In genomic region chr11:43718373-43718772, GRCh38 we compare ENCODE assay signal across 26 cellular contexts. TPM values are rescaled to one million over a fixed set of nuclear protein-coding genes. Genes with fewer than 3 reads are reported as not detected.
A peak's percentile ranks its signal among the peaks of the same experiment; 100 is the strongest.
DNase-seq lines count a peak whose midpoint lies in the region; ATAC-seq, FAIRE-seq and TF ChIP-seq lines count a peak whose summit lies in the region.
"Had no signal": no experiment of that assay in that cellular context is flagged by ENCODE, and none has a peak within 500 bp of the region (broad histone marks: within the 10 kb centered on the region; RNA-seq: fewer than 3 reads in every experiment).

No MANE protein-coding gene starts in this region.

- no peak overlapping the region for H2AFZ ChIP-seq in astrocyte (ENCODE audit: low read depth, low read length)

- peaks cover 16% of the 10 kb centered on the region for H4K20me1 ChIP-seq in astrocyte (ENCODE audit: insufficient read depth, low read length)
- H4K20me1 ChIP-seq: BLaER1 had no signal

- H3K27me3 Mint-ChIP-seq in astrocyte (ENCODE audit: low read depth, unreplicated experiment) (no peaks in the 10 kb centered on the region), endothelial cell (ENCODE audit: unreplicated experiment) (no peaks in the 10 kb centered on the region)
- H3K27me3 Mint-ChIP-seq: CD4-positive, alpha-beta memory T cell; CD4-positive, CD25-positive, alpha-beta regulatory T cell; CD8-positive, alpha-beta memory T cell had no signal

- no peak overlapping the region for H3K4me3 ChIP-seq in astrocyte (ENCODE audit: insufficient read depth, low read depth, low read length)
- H3K4me3 ChIP-seq: BLaER1, GM12878 had no signal

- no peaks in the 10 kb centered on the region for H3K4me1 ChIP-seq in astrocyte (ENCODE audit: insufficient read depth, low read length)
- H3K4me1 ChIP-seq: BE2C had no signal

- H3K4me3 Mint-ChIP-seq in astrocyte (ENCODE audit: unreplicated experiment) (no peak overlapping the region), endothelial cell (ENCODE audit: unreplicated experiment) (peak overlapping the region; percentile 63)
- H3K4me3 Mint-ChIP-seq: CD14-positive monocyte; CD4-positive, alpha-beta memory T cell; CD4-positive, CD25-positive, alpha-beta regulatory T cell; CD8-positive, alpha-beta memory T cell had no signal

- H3K36me3 Mint-ChIP-seq in astrocyte (ENCODE audit: low read depth, unreplicated experiment): peaks cover 16% of the 10 kb centered on the region
- H3K36me3 Mint-ChIP-seq in endothelial cell (ENCODE audit: low read depth, unreplicated experiment): peaks cover 15% of the 10 kb centered on the region

- DNase-seq in astrocyte (ENCODE audit: low read depth) (no peak), endothelial cell (ENCODE audit: low spot score) (no peak), T-helper 9 cell (no peak), RWPE1 (ENCODE audit: low spot score) (no peak)
- DNase-seq: 8988T; ACHN; BE2C; C1 segment of cervical spinal cord; CD4-positive, alpha-beta memory T cell; CD4-positive, CD25-positive, alpha-beta regulatory T cell; CD8-positive, alpha-beta memory T cell; COR-L47; DMS 273 treated with DMSO at 0.1 percent for 48 hours; DMS153; DMS53; DMS79; DND-41; EL; GDM1 had no signal

- no peak overlapping the region for H3K9ac ChIP-seq in astrocyte (ENCODE audit: low read length)
- H3K9ac ChIP-seq: BLaER1 had no signal

- no peak overlapping the region for H3K27ac ChIP-seq in astrocyte (ENCODE audit: low read depth, low read length)
- H3K27ac ChIP-seq in RWPE1: no peak overlapping the region
- H3K27ac ChIP-seq: BLaER1 had no signal

- H3K27ac Mint-ChIP-seq in astrocyte (ENCODE audit: unreplicated experiment) (no peak overlapping the region), endothelial cell (ENCODE audit: unreplicated experiment) (no peak overlapping the region)
- H3K27ac Mint-ChIP-seq: CD14-positive monocyte; CD4-positive, alpha-beta memory T cell; CD4-positive, CD25-positive, alpha-beta regulatory T cell; CD8-positive, alpha-beta memory T cell had no signal

- H3K4me2 ChIP-seq in astrocyte (ENCODE audit: low read length): no peak overlapping the region
- H3K4me2 ChIP-seq: BLaER1 had no signal

- CTCF ChIA-PET in RWPE1 (lab: Yijun Ruan, JAX): no interaction called here

- H3K79me2 ChIP-seq in astrocyte (ENCODE audit: insufficient read depth, low read length): peaks cover 41% of the 10 kb centered on the region

- H3K4me1 Mint-ChIP-seq in astrocyte (ENCODE audit: low read depth, unreplicated experiment): peaks cover 1% of the 10 kb centered on the region
- no peaks in the 10 kb centered on the region for H3K4me1 Mint-ChIP-seq in endothelial cell (ENCODE audit: unreplicated experiment)
- H3K4me1 Mint-ChIP-seq: CD14-positive monocyte had no signal

- H3K9me3 ChIP-seq in astrocyte (ENCODE audit: insufficient read depth, low read depth, low read length): peaks cover 7% of the 10 kb centered on the region
- H3K9me3 ChIP-seq: BE2C had no signal

- no peaks in the 10 kb centered on the region for H3K27me3 ChIP-seq in astrocyte (ENCODE audit: insufficient read depth, low read length)
- H3K27me3 ChIP-seq: BE2C, BLaER1 had no signal

- no peak for ATAC-seq in GM21381 (IDR thresholded peaks at IDR 0.05; ENCODE audit: unreplicated experiment)
- ATAC-seq: GM12878 had no signal

- no peaks in the 10 kb centered on the region for H3K9me3 Mint-ChIP-seq in astrocyte (ENCODE audit: unreplicated experiment)
- no peaks in the 10 kb centered on the region for H3K9me3 Mint-ChIP-seq in endothelial cell (ENCODE audit: unreplicated experiment)

- POLR2A ChIA-PET in RWPE1 (lab: Yijun Ruan, JAX; ENCODE audit: low non-redundant PET): no interaction called here

- no peaks in the 10 kb centered on the region for H3K36me3 ChIP-seq in astrocyte (ENCODE audit: insufficient read depth, low read length)
- H3K36me3 ChIP-seq: BE2C had no signal

- peak; percentile 23 for FAIRE-seq in astrocyte (lab: Jason Lieb, UNC)
- FAIRE-seq: A204.1, GM12878, GM12892, GM18507 had no signal

- TF ChIP-seq CTCF in astrocyte (IDR thresholded peaks at IDR 0.05; ENCODE audit: insufficient read depth, low read depth, low read length) (no peak), endothelial cell (IDR thresholded peaks at IDR 0.05; ENCODE audit: unreplicated experiment) (no peak), RWPE1 (conservative IDR thresholded peaks at IDR 0.05; ENCODE audit: low read depth) (no peak)

RNA-seq across cellular contexts. Expression of gene HSD17B12, which starts 37.8 kb away (rescaled TPM):
- total RNA-seq in astrocyte (127 and 132 TPM in 2 replicates), endothelial cell (ENCODE audit: unreplicated experiment) (110 TPM)
